Comparison of ENCODE assay signal across 24 cellular contexts in the genomic region with DNA sequence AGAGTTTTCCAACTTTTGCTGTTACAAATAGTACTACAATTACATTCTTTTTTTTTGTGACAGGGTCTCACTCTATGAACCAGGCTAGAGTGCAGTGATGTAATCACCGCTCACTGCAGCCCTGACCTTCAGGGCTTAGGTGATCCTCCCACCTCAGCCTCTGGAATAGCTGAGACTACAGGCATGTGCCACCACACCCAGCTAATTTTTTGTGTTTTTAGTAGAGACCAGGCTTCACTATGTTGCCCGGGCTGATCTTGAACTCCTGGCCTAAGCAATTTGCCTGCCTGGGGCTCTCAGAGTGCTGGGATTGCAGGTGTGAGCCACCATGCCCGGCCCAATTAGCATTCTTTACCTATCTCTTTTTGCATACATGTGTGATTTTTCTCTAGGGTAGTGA.
"Had no signal": no experiment of that assay in that cellular context is flagged by ENCODE, and none has a peak within 500 bp of the region (broad histone marks: within the 10 kb centered on the region; RNA-seq: fewer than 3 reads in every experiment).

No MANE protein-coding gene starts in this region.

- H3K27ac ChIP-seq: sigmoid colon, stomach, VCaP had no signal

- H3K9me3 ChIP-seq: ascending aorta, sigmoid colon, thyroid gland had no signal

- H3K27ac Mint-ChIP-seq: activated CD4-positive, alpha-beta memory T cell treated with anti-CD3 and anti-CD28 coated beads, Interleukin-2, amount 10 ng/mL, durations not matched to agents 7 days and 5 days; activated CD4-positive, alpha-beta T cell treated with anti-CD3 and anti-CD28 coated beads, Interleukin-2, amount 10 ng/mL, durations not matched to agents 7 days and 5 days; activated naive CD4-positive, alpha-beta T cell treated with anti-CD3 and anti-CD28 coated beads, Interleukin-2, amount 10 ng/mL, durations not matched to agents 7 days and 5 days; activated naive CD8-positive, alpha-beta T cell treated with anti-CD3 and anti-CD28 coated beads, Interleukin-2, amount 10 ng/mL, durations not matched to agents 7 days and 5 days; activated T-cell treated with anti-CD3 and anti-CD28 coated beads, Interleukin-2, amount 50 U/mL, for 24 hours; brain; nephron; stimulated activated naive B cell treated with anti-CD40 and anti-IgM and Interleukin-4, amounts not matched to agents 10 μg/mL and 1 μg/mL and 100 μg/mL, for 72 hours had no signal

- H3K4me3 ChIP-seq: ascending aorta, sigmoid colon, stomach, thyroid gland had no signal

- H3K4me3 Mint-ChIP-seq: activated CD4-positive, alpha-beta memory T cell treated with anti-CD3 and anti-CD28 coated beads, Interleukin-2, amount 10 ng/mL, durations not matched to agents 7 days and 5 days; activated CD4-positive, alpha-beta T cell treated with anti-CD3 and anti-CD28 coated beads, Interleukin-2, amount 10 ng/mL, durations not matched to agents 7 days and 5 days; activated naive CD4-positive, alpha-beta T cell treated with anti-CD3 and anti-CD28 coated beads, Interleukin-2, amount 10 ng/mL, durations not matched to agents 7 days and 5 days; activated naive CD8-positive, alpha-beta T cell treated with anti-CD3 and anti-CD28 coated beads, Interleukin-2, amount 10 ng/mL, durations not matched to agents 7 days and 5 days; activated T-cell treated with anti-CD3 and anti-CD28 coated beads, Interleukin-2, amount 50 U/mL, for 24 hours; brain; effector memory CD8-positive, alpha-beta T cell; nephron; stimulated activated naive B cell treated with anti-CD40 and anti-IgM and Interleukin-4, amounts not matched to agents 10 μg/mL and 1 μg/mL and 100 μg/mL, for 72 hours had no signal

- H3K27me3 Mint-ChIP-seq: activated CD4-positive, alpha-beta memory T cell treated with anti-CD3 and anti-CD28 coated beads, Interleukin-2, amount 10 ng/mL, durations not matched to agents 7 days and 5 days; activated CD4-positive, alpha-beta T cell treated with anti-CD3 and anti-CD28 coated beads, Interleukin-2, amount 10 ng/mL, durations not matched to agents 7 days and 5 days; activated naive CD4-positive, alpha-beta T cell treated with anti-CD3 and anti-CD28 coated beads, Interleukin-2, amount 10 ng/mL, durations not matched to agents 7 days and 5 days; activated naive CD8-positive, alpha-beta T cell treated with anti-CD3 and anti-CD28 coated beads, Interleukin-2, amount 10 ng/mL, durations not matched to agents 7 days and 5 days; activated T-cell treated with anti-CD3 and anti-CD28 coated beads, Interleukin-2, amount 50 U/mL, for 24 hours; brain; effector memory CD8-positive, alpha-beta T cell; stimulated activated naive B cell treated with anti-CD40 and anti-IgM and Interleukin-4, amounts not matched to agents 10 μg/mL and 1 μg/mL and 100 μg/mL, for 72 hours had no signal

- FAIRE-seq: kidney, small intestine had no signal

- H3K36me3 ChIP-seq: sigmoid colon, stomach, thyroid gland had no signal

- DNase-seq: activated CD4-positive, alpha-beta memory T cell treated with anti-CD3 and anti-CD28 coated beads, Interleukin-2, amount 10 ng/mL, durations not matched to agents 7 days and 5 days; activated CD4-positive, alpha-beta T cell treated with anti-CD3 and anti-CD28 coated beads, Interleukin-2, amount 10 ng/mL, durations not matched to agents 7 days and 5 days; activated CD8-positive, alpha-beta memory T cell treated with anti-CD3 and anti-CD28 coated beads, Interleukin-2, amount 50 U/mL, for 48 hours; activated gamma-delta T cell; activated naive CD4-positive, alpha-beta T cell treated with anti-CD3 and anti-CD28 coated beads, Interleukin-2, amount 10 ng/mL, durations not matched to agents 7 days and 5 days; activated naive CD8-positive, alpha-beta T cell treated with anti-CD3 and anti-CD28 coated beads, Interleukin-2, amount 10 ng/mL, durations not matched to agents 7 days and 5 days; activated T-cell treated with anti-CD3 and anti-CD28 coated beads, Interleukin-2, amount 50 U/mL, for 24 hours; cortex of kidney; effector memory CD8-positive, alpha-beta T cell; head of caudate nucleus; hippocampal formation; kidney; left colon; sigmoid colon; small intestine; stimulated activated naive B cell treated with anti-CD40 and anti-IgM and Interleukin-4, amounts not matched to agents 10 μg/mL and 1 μg/mL and 100 μg/mL, for 72 hours; stomach; thyroid gland had no signal

- ATAC-seq: activated CD4-positive, CD25-positive, alpha-beta regulatory T cell treated with anti-CD3 and anti-CD28 coated beads, Interleukin-2, amount 50 U/mL, for 24 hours; effector memory CD8-positive, alpha-beta T cell; esophagus mucosa; left colon; stimulated activated naive B cell treated with anti-CD40 and anti-IgM and Interleukin-4, amounts not matched to agents 10 μg/mL and 1 μg/mL and 100 μg/mL, for 72 hours had no signal

- H3K27me3 ChIP-seq: ascending aorta, sigmoid colon, stomach, thyroid gland had no signal

- H3K4me1 Mint-ChIP-seq: activated CD4-positive, alpha-beta memory T cell treated with anti-CD3 and anti-CD28 coated beads, Interleukin-2, amount 10 ng/mL, durations not matched to agents 7 days and 5 days; activated naive CD4-positive, alpha-beta T cell treated with anti-CD3 and anti-CD28 coated beads, Interleukin-2, amount 10 ng/mL, durations not matched to agents 7 days and 5 days; activated naive CD8-positive, alpha-beta T cell treated with anti-CD3 and anti-CD28 coated beads, Interleukin-2, amount 10 ng/mL, durations not matched to agents 7 days and 5 days; brain; nephron had no signal

- H3K9me3 Mint-ChIP-seq: effector memory CD8-positive, alpha-beta T cell had no signal
